In genomic region chr1:8382608-8383525, GRCh38 we compare ENCODE assay signal across 9 cellular contexts.
DNase-seq lines count a peak whose midpoint lies in the region; ATAC-seq and TF ChIP-seq lines count a peak whose summit lies in the region.
"Had no signal": no experiment of that assay in that cellular context is flagged by ENCODE, and none has a peak within 500 bp of the region (broad histone marks: within the 10 kb centered on the region; RNA-seq: fewer than 3 reads in every experiment).

No MANE protein-coding gene starts in this region.

- peaks cover 23% of the 10 kb centered on the region for H3K36me3 Mint-ChIP-seq in activated CD4-positive, alpha-beta T cell treated with anti-CD3 and anti-CD28 coated beads for 36 hours (ENCODE audit: low read depth)
- H3K36me3 Mint-ChIP-seq in endodermal cell (ENCODE audit: low read depth), result peaks cover 28% of the 10 kb centered on the region

- no peak overlapping the region for H2AFZ ChIP-seq in PC-9

- peaks cover 8% of the 10 kb centered on the region for H3K4me1 ChIP-seq in endodermal cell (ENCODE audit: control insufficient read depth, insufficient read depth, low read length)
- H3K4me1 ChIP-seq in skeletal muscle tissue (ENCODE audit: control insufficient read depth in 3 of 3, insufficient read depth in 3 of 3, low read length in 3 of 3), result peaks cover 76 to 85% (median 85%) of the 10 kb centered on the region in 3 donors
- H3K4me1 ChIP-seq in PC-9 (replicated peaks; ENCODE audit: insufficient read depth), result no peaks in the 10 kb centered on the region

- no peaks in the 10 kb centered on the region for H3K9me3 Mint-ChIP-seq in activated CD4-positive, alpha-beta T cell treated with anti-CD3 and anti-CD28 coated beads for 36 hours (ENCODE audit: low read depth)
- H3K9me3 Mint-ChIP-seq in endodermal cell, result no peaks in the 10 kb centered on the region

- DNase-seq in activated CD4-positive, alpha-beta T cell treated with anti-CD3 and anti-CD28 coated beads for 36 hours, result no peak
- DNase-seq in activated CD4-positive, alpha-beta T cell treated with anti-CD3 and anti-CD28 coated beads for 1 hour, result no peak
- DNase-seq in SKM-1 (lab: John Stamatoyannopoulos, UW; ENCODE audit: unreplicated experiment) (peak; percentile 71), endodermal cell (peak; percentile 24), NAMALWA (ENCODE audit: low spot score) (no peak), PC-9 (no peak), NCI-H2227 treated with DMSO at 0.1 percent for 48 hours (lab: John Stamatoyannopoulos, UW) (no peak)
- DNase-seq: NCI-H345 had no signal

- TF ChIP-seq CTCF in endodermal cell (conservative IDR thresholded peaks at IDR 0.05) (no peak), PC-9 (conservative IDR thresholded peaks at IDR 0.05) (no peak)

- H3K27ac Mint-ChIP-seq in activated CD4-positive, alpha-beta T cell treated with anti-CD3 and anti-CD28 coated beads for 36 hours, result peak overlapping the region; percentile 81
- peak overlapping the region; percentile 58 for H3K27ac Mint-ChIP-seq in endodermal cell

- 94 to 95% methylated on average over 11 to 15 of the region's 15 CpGs for WGBS in endodermal cell (ENCODE audit: insufficient coverage in 1 of 2, insufficient read length in 1 of 2), 2 experiments

- H3K9me3 ChIP-seq in endodermal cell (ENCODE audit: control insufficient read depth, low read length) (no peaks in the 10 kb centered on the region), skeletal muscle tissue (ENCODE audit: control insufficient read depth in 3 of 3, low read length in 3 of 3) (no peaks in the 10 kb centered on the region), PC-9 (ENCODE audit: insufficient read depth, low read depth) (no peaks in the 10 kb centered on the region)

- no peaks in the 10 kb centered on the region for H3K27me3 Mint-ChIP-seq in activated CD4-positive, alpha-beta T cell treated with anti-CD3 and anti-CD28 coated beads for 36 hours
- H3K27me3 Mint-ChIP-seq in endodermal cell (ENCODE audit: insufficient read depth), result no peaks in the 10 kb centered on the region

- intact Hi-C loops in activated CD4-positive, alpha-beta T cell treated with anti-CD3 and anti-CD28 coated beads for 36 hours (cut with DNase I, micrococcal nuclease), result no loop called here
- intact Hi-C loops in PC-9 (cut with micrococcal nuclease; ENCODE audit: unreplicated experiment), result no loop called here

- ATAC-seq in activated CD4-positive, alpha-beta T cell treated with anti-CD3 and anti-CD28 coated beads for 36 hours, result no peak

- H3F3A ChIP-seq in PC-9 (ENCODE audit: insufficient read depth, low read depth), result no peaks in the 10 kb centered on the region

- peak overlapping the region; percentile 56 for H3K4me3 Mint-ChIP-seq in activated CD4-positive, alpha-beta T cell treated with anti-CD3 and anti-CD28 coated beads for 36 hours
- no peak overlapping the region for H3K4me3 Mint-ChIP-seq in endodermal cell

- H3K27ac ChIP-seq in endodermal cell (ENCODE audit: low read depth, low read length) (no peak overlapping the region), skeletal muscle tissue (ENCODE audit: low read depth, low read length) (peak overlapping the region; percentile 21), PC-9 (no peak overlapping the region)

- H3K4me1 Mint-ChIP-seq in activated CD4-positive, alpha-beta T cell treated with anti-CD3 and anti-CD28 coated beads for 36 hours, result peaks cover 87% of the 10 kb centered on the region
- peaks cover 37% of the 10 kb centered on the region for H3K4me1 Mint-ChIP-seq in endodermal cell

- H3K4me3 ChIP-seq in endodermal cell (ENCODE audit: low read length) (no peak overlapping the region), skeletal muscle tissue (ENCODE audit: low read length in 3 of 3) (no peak overlapping the region), PC-9 (no peak overlapping the region)

- no peaks in the 10 kb centered on the region for H3K79me2 ChIP-seq in PC-9 (ENCODE audit: low read depth)

- H3K9ac ChIP-seq in endodermal cell (ENCODE audit: extremely low read depth, low read length, poor library complexity, severe bottlenecking), result no peak overlapping the region
- H3K9ac ChIP-seq in skeletal muscle tissue (ENCODE audit: low read depth in 1 of 3, low read length in 3 of 3), result no peak overlapping the region

- BruUV-seq in PC-9 (replicated peaks; lab: Mats Ljungman, UMichigan), result no TSS peak

- CTCF ChIA-PET in activated CD4-positive, alpha-beta T cell treated with anti-CD3 and anti-CD28 coated beads for 36 hours (lab: Charles Lee), result interaction anchor here (0.7 to 2.8 kb wide), 7 partner anchors 11 to 716 kb away, joined by 3 to 19 read pairs (median 3); no protein-coding TSS in a partner anchor
- CTCF ChIA-PET in PC-9 (lab: Charles Lee), result no interaction called here

- H3K27me3 ChIP-seq in endodermal cell (ENCODE audit: control insufficient read depth, insufficient read depth, low read length, poor library complexity, severe bottlenecking) (no peaks in the 10 kb centered on the region), skeletal muscle tissue (ENCODE audit: control insufficient read depth in 3 of 3, insufficient read depth in 3 of 3, low read length in 3 of 3) (no peaks in the 10 kb centered on the region), PC-9 (ENCODE audit: insufficient read depth, low read depth) (no peaks in the 10 kb centered on the region)

- H3K4me2 ChIP-seq in PC-9, result no peak overlapping the region

- H4K20me1 ChIP-seq in PC-9 (ENCODE audit: insufficient read depth), result no peaks in the 10 kb centered on the region; the same call in 1 of the 2 replicates

- POLR2A ChIA-PET in activated CD4-positive, alpha-beta T cell treated with anti-CD3 and anti-CD28 coated beads for 36 hours (lab: Charles Lee), result interaction anchor here (0.7 kb wide), 1 partner anchor 9 kb away, joined by 3 read pairs; no protein-coding TSS in a partner anchor
- POLR2A ChIA-PET in PC-9 (lab: Charles Lee; ENCODE audit: unreplicated experiment), result interaction anchor here (0.6 kb wide), 1 partner anchor 188 kb away, joined by 5 read pairs; no protein-coding TSS in a partner anchor

- H3K36me3 ChIP-seq in endodermal cell (ENCODE audit: control insufficient read depth, insufficient read depth, low read length) (peaks cover 27% of the 10 kb centered on the region), skeletal muscle tissue (ENCODE audit: control insufficient read depth in 3 of 3, insufficient read depth in 3 of 3, low read length in 3 of 3) (peaks cover 0 to 7% (median 2%) of the 10 kb centered on the region in 3 donors), PC-9 (ENCODE audit: low read depth) (no peaks in the 10 kb centered on the region)

- no peaks in the 10 kb centered on the region for H3K9me2 ChIP-seq in PC-9 (ENCODE audit: insufficient read depth)

Comparison
In these comparisons a context has a peak if more than half of its experiments do, and no peak if none do; other contexts are left out.
1. DNase-seq: peak in SKM-1 (single experiment) and endodermal cell (single experiment); none in activated CD4-positive, alpha-beta T cell treated with anti-CD3 and anti-CD28 coated beads for 36 hours (single experiment), activated CD4-positive, alpha-beta T cell treated with anti-CD3 and anti-CD28 coated beads for 1 hour (single experiment), NAMALWA (single experiment), PC-9 (0 of 2) and NCI-H2227 treated with DMSO at 0.1 percent for 48 hours (single experiment).